In the genomic region with DNA sequence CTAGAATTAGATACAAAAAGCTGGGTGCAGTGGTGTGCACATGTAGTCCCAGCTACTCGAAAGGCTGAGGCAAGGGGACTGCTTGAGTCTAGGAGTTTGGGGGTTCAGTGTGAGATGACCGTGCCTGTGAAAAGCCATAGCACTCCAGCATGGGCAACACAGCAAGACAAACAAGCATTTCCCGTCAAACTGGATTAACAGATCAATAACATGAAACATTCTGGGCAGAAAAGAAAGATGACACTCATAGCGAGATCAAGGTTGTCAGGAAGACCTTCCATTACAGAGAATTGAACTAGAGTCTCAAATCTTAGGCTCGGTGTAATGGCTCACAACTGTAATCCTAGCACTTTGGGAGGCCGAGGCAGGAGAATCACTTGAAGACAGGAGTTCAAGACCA, we compare ENCODE assay signal across 29 cellular contexts.
"Had no signal": no experiment of that assay in that cellular context is flagged by ENCODE, and none has a peak within 500 bp of the region (broad histone marks: within the 10 kb centered on the region; RNA-seq: fewer than 3 reads in every experiment).

No MANE protein-coding gene starts in this region.

- H3K27me3 Mint-ChIP-seq: activated CD4-positive, alpha-beta T cell treated with anti-CD3 and anti-CD28 coated beads, Interleukin-2, amount 10 ng/mL, durations not matched to agents 24 days and 14 days; activated CD8-positive, alpha-beta T cell treated with anti-CD3 and anti-CD28 coated beads for 36 hours had no signal

- H3K4me3 Mint-ChIP-seq: activated CD4-positive, alpha-beta T cell treated with anti-CD3 and anti-CD28 coated beads, Interleukin-2, amount 10 ng/mL, durations not matched to agents 24 days and 14 days; activated CD8-positive, alpha-beta T cell treated with anti-CD3 and anti-CD28 coated beads for 36 hours; activated naive CD4-positive, alpha-beta T cell treated with anti-CD3 and anti-CD28 coated beads for 36 hours; activated T-cell treated with anti-CD3 and anti-CD28 coated beads, Interleukin-2, amount 50 U/mL, for 72 hours had no signal

- ATAC-seq: activated CD8-positive, alpha-beta T cell treated with anti-CD3 and anti-CD28 coated beads for 36 hours; activated naive CD4-positive, alpha-beta T cell treated with anti-CD3 and anti-CD28 coated beads, Interleukin-2, amount 50 U/mL, for 72 hours; activated T-cell treated with anti-CD3 and anti-CD28 coated beads, Interleukin-2, amount 50 U/mL, for 72 hours; body of pancreas; K562; Panc1 had no signal

- H3K4me3 ChIP-seq: adrenal gland, body of pancreas, breast epithelium, K562, MG63, SJCRH30, SK-N-MC had no signal

- DNase-seq: activated CD4-positive, alpha-beta T cell treated with anti-CD3 and anti-CD28 coated beads, Interleukin-2, amount 10 ng/mL, durations not matched to agents 24 days and 14 days; activated CD4-positive, alpha-beta T cell treated with anti-CD3 and anti-CD28 coated beads, Interleukin-2, amount 50 U/mL, for 4 hours; activated CD8-positive, alpha-beta T cell treated with anti-CD3 and anti-CD28 coated beads for 36 hours; activated gamma-delta T cell; activated naive CD4-positive, alpha-beta T cell treated with anti-CD3 and anti-CD28 coated beads for 36 hours; activated T-cell treated with anti-CD3 and anti-CD28 coated beads, Interleukin-2, amount 50 U/mL, for 1 hour; activated T-cell treated with anti-CD3 and anti-CD28 coated beads, Interleukin-2, amount 50 U/mL, for 72 hours; adrenal gland; body of pancreas; Karpas-422; MG63; NCI-H1048; NCI-H1105 treated with DMSO at 0.1 percent for 48 hours; NCI-H1436; NCI-H1694; NCI-H1930; NCI-H2081 treated with DMSO at 0.1 percent for 48 hours; NCI-H226; NCI-H446 treated with DMSO at 0.1 percent for 48 hours; NCI-H524 treated with DMSO at 0.1 percent for 48 hours; SHP77; SJCRH30; T1000 had no signal

- H3K4me1 ChIP-seq: adrenal gland, body of pancreas, breast epithelium, SJCRH30 had no signal

- H3K27ac ChIP-seq: adrenal gland, body of pancreas, breast epithelium, SJCRH30, SK-N-MC had no signal

- H3K27ac Mint-ChIP-seq: activated CD4-positive, alpha-beta T cell treated with anti-CD3 and anti-CD28 coated beads, Interleukin-2, amount 10 ng/mL, durations not matched to agents 24 days and 14 days; activated CD8-positive, alpha-beta T cell treated with anti-CD3 and anti-CD28 coated beads for 36 hours; activated naive CD4-positive, alpha-beta T cell treated with anti-CD3 and anti-CD28 coated beads for 36 hours; activated naive CD4-positive, alpha-beta T cell treated with anti-CD3 and anti-CD28 coated beads, Interleukin-2, amount 50 U/mL, for 72 hours; activated T-cell treated with anti-CD3 and anti-CD28 coated beads, Interleukin-2, amount 50 U/mL, for 72 hours; activated T-helper 2 cell treated with anti-CD3 and anti-CD28 coated beads, Interferon-gamma antibody, Interleukin-2, Interleukin-4, amounts not matched to agents 10 μg/mL and 5 μg/mL and 100 μg/mL, durations not matched to agents 14 hours and 24 hours and 36 hours had no signal

- H3K9me3 ChIP-seq: adrenal gland, body of pancreas, breast epithelium, MG63, SJCRH30 had no signal

- H3K27me3 ChIP-seq: adrenal gland, body of pancreas, breast epithelium, MG63, SJCRH30 had no signal

- H3K9me3 Mint-ChIP-seq: activated CD4-positive, alpha-beta T cell treated with anti-CD3 and anti-CD28 coated beads, Interleukin-2, amount 10 ng/mL, durations not matched to agents 24 days and 14 days; activated CD8-positive, alpha-beta T cell treated with anti-CD3 and anti-CD28 coated beads for 36 hours; activated naive CD4-positive, alpha-beta T cell treated with anti-CD3 and anti-CD28 coated beads for 36 hours; activated naive CD4-positive, alpha-beta T cell treated with anti-CD3 and anti-CD28 coated beads, Interleukin-2, amount 50 U/mL, for 72 hours; activated T-cell treated with anti-CD3 and anti-CD28 coated beads, Interleukin-2, amount 50 U/mL, for 72 hours; activated T-helper 2 cell treated with anti-CD3 and anti-CD28 coated beads, Interferon-gamma antibody, Interleukin-2, Interleukin-4, amounts not matched to agents 10 μg/mL and 5 μg/mL and 100 μg/mL, durations not matched to agents 14 hours and 24 hours and 36 hours had no signal
